ENCODE assay signal across 15 cellular contexts in the genomic region with DNA sequence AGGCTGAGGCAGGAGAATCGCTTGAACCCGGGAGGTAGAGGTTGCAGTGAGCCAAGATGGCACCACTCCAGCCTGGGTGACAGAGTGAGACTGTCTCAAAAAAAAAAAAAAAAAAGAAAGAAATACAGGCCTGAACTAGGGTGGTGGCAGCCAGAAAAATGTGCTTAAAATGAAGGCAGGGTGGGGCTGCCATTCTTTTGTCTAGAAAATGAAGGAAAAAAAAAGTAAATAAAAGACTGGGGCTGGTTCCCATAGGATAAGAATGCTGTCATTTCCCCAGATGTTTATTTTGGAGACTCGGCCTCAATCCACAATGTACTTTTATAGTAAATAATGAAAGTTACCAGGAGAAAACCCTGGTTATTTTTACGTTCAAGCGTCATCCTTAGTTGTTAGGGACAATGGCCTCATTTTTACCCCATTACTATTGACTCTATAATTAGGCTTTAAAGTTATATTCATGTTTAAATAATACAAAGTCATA. TPM values are rescaled to one million over a fixed set of nuclear protein-coding genes. Genes with fewer than 3 reads are reported as not detected.
DNase-seq lines count a peak whose midpoint lies in the region; ATAC-seq and TF ChIP-seq lines count a peak whose summit lies in the region.
"Had no signal": no experiment of that assay in that cellular context is flagged by ENCODE, and none has a peak within 500 bp of the region (broad histone marks: within the 10 kb centered on the region; RNA-seq: fewer than 3 reads in every experiment).

No MANE protein-coding gene starts in this region.

- H3K4me3 ChIP-seq in AG10803 (ENCODE audit: low read length) (no peak overlapping the region), mucosa of stomach (ENCODE audit: low read length) (no peak overlapping the region)
- H3K4me3 ChIP-seq: K562 had no signal

- peak; percentile 50 for DNase-seq in AG10803 (ENCODE audit: low read depth)
- DNase-seq in NCI-H146 (lab: John Stamatoyannopoulos, UW): peak; percentile 88
- peak; percentile 33 to 88 for DNase-seq in dermis microvascular lymphatic vessel endothelial cell (ENCODE audit: low read depth in 2 of 2)
- DNase-seq in cortex of kidney (lab: John Stamatoyannopoulos, UW): no peak
- DNase-seq in HT-29 (ENCODE audit: low spot score): no peak
- DNase-seq in NCI-H2196 (lab: John Stamatoyannopoulos, UW; ENCODE audit: unreplicated experiment): no peak
- DNase-seq: activated CD4-positive, alpha-beta T cell treated with anti-CD3 and anti-CD28 coated beads, Interleukin-2, amount 10 ng/mL, durations not matched to agents 24 days and 14 days; BE2C; left colon; stimulated activated CD4-positive, alpha-beta T cell treated with anti-CD3 and anti-CD28 coated beads, Interleukin-15, amount 100 ng/mL, for 24 hours; stimulated activated CD8-positive, alpha-beta memory T cell treated with anti-CD3 and anti-CD28 coated beads, Interleukin-4, amount 100 ng/mL, for 48 hours; T-helper 1 cell had no signal

- H3K36me3 ChIP-seq in mucosa of stomach (ENCODE audit: control insufficient read depth, insufficient read depth, low read length): no peaks in the 10 kb centered on the region
- H3K36me3 ChIP-seq: BE2C had no signal

- TF ChIP-seq CTCF in AG10803 (conservative IDR thresholded peaks at IDR 0.05; ENCODE audit: low read length): no peak

- H3K9ac ChIP-seq in mucosa of stomach (ENCODE audit: low read length): peak overlapping the region; percentile 27

- H3K27me3 ChIP-seq in mucosa of stomach (ENCODE audit: control insufficient read depth, insufficient read depth, low read length): no peaks in the 10 kb centered on the region
- H3K27me3 ChIP-seq: BE2C had no signal

- H3K9me3 ChIP-seq in mucosa of stomach (ENCODE audit: control insufficient read depth, low read length): no peaks in the 10 kb centered on the region
- H3K9me3 ChIP-seq: BE2C had no signal

- ATAC-seq in GM18868 (IDR thresholded peaks at IDR 0.05; ENCODE audit: unreplicated experiment): no peak
- ATAC-seq: K562, left colon had no signal

- peaks cover 62% of the 10 kb centered on the region for H3K4me1 ChIP-seq in mucosa of stomach (ENCODE audit: control insufficient read depth, insufficient read depth, low read length)
- H3K4me1 ChIP-seq: BE2C had no signal

RNA-seq across cellular contexts. Expression of a gene that starts 58.9 kb away (rescaled TPM):
- total RNA-seq in dermis microvascular lymphatic vessel endothelial cell: 18.2 and 34.0 TPM in 2 replicates
- total RNA-seq in HT-29 (2014; rRNA removed; shearing (Covaris generic)): 25.8 and 34.0 TPM in 2 replicates
- total RNA-seq: activated CD4-positive, alpha-beta T cell treated with anti-CD3 and anti-CD28 coated beads, Interleukin-2, amount 10 ng/mL, durations not matched to agents 24 days and 14 days had no signal

Comparison
In these comparisons a context has a peak if more than half of its experiments do, and no peak if none do; other contexts are left out.
1. DNase-seq: peak in AG10803 (single experiment), NCI-H146 (single experiment) and dermis microvascular lymphatic vessel endothelial cell (2 of 2); none in cortex of kidney (single experiment), HT-29 (single experiment) and NCI-H2196 (single experiment).